ENCODE assay signal across 8 cellular contexts in genomic region chr5:139137703-139138102, GRCh38.
DNase-seq lines count a peak whose midpoint lies in the region; ATAC-seq, FAIRE-seq and TF ChIP-seq lines count a peak whose summit lies in the region.

No MANE protein-coding gene starts in this region.

- peak; percentile 18 for TF ChIP-seq CTCF in GM10266 (IDR thresholded peaks at IDR 0.05; ENCODE audit: control insufficient read depth, insufficient read depth, low read depth, missing control alignments)
- peak; percentile 61 for TF ChIP-seq CTCF in choroid plexus epithelial cell (conservative IDR thresholded peaks at IDR 0.05; ENCODE audit: low read depth, low read length)
- peak; percentile 44 for TF ChIP-seq CTCF in neural cell (IDR thresholded peaks at IDR 0.05; ENCODE audit: poor library complexity, severe bottlenecking)

- no peak for FAIRE-seq in GM12892 (lab: Jason Lieb, UNC)

- no peaks in the 10 kb centered on the region for H3K9me2 ChIP-seq in neural cell (ENCODE audit: insufficient read depth, low read length)

- H3K79me2 ChIP-seq in neural cell (replicated peaks; ENCODE audit: insufficient read depth, low read length) = no peaks in the 10 kb centered on the region

- no peaks in the 10 kb centered on the region for H3K9me3 ChIP-seq in neural cell (ENCODE audit: low read length)

- no peak for ATAC-seq in GM19395 (IDR thresholded peaks at IDR 0.05; ENCODE audit: unreplicated experiment)
- no peak for ATAC-seq in HG02759 (IDR thresholded peaks at IDR 0.05; ENCODE audit: unreplicated experiment)

- H3K9ac ChIP-seq in neural cell (ENCODE audit: low read length) = no peak overlapping the region

- H3K27ac ChIP-seq in neural cell (ENCODE audit: low read length) = no peak overlapping the region

- no peaks in the 10 kb centered on the region for H3F3A ChIP-seq in neural cell (ENCODE audit: insufficient read depth, low read length, poor library complexity, severe bottlenecking)

- no peak overlapping the region for H3K4me2 ChIP-seq in neural cell (ENCODE audit: low read length)

- no peak for TF ChIP-seq POLR2A in GM12892 (IDR thresholded peaks at IDR 0.05; ENCODE audit: low read depth, low read length)

- no peaks in the 10 kb centered on the region for H3K27me3 ChIP-seq in neural cell (ENCODE audit: insufficient read depth, low read depth, low read length)

- H4K20me1 ChIP-seq in neural cell (ENCODE audit: insufficient read depth) = no peaks in the 10 kb centered on the region

- TF ChIP-seq RAD21 in neural cell (conservative IDR thresholded peaks at IDR 0.05) = peak; percentile 50

- no peak overlapping the region for H2AFZ ChIP-seq in neural cell (ENCODE audit: low read depth, low read length)

- no peak for DNase-seq in GM10266 (ENCODE audit: extremely low spot score)
- peak; percentile 64 for DNase-seq in NCI-H2196 treated with DMSO at 0.1 percent for 48 hours (lab: John Stamatoyannopoulos, UW; ENCODE audit: unreplicated experiment)
- peak; percentile 72 for DNase-seq in choroid plexus epithelial cell (ENCODE audit: low read depth)
- no peak for DNase-seq in GM12892 (ENCODE audit: insufficient read length)
- no peak for DNase-seq in T1000 (lab: John Stamatoyannopoulos, UW)

- TF ChIP-seq EP300 in neural cell (conservative IDR thresholded peaks at IDR 0.05; ENCODE audit: poor library complexity, severe bottlenecking) = no peak

- H3K36me3 ChIP-seq in neural cell (ENCODE audit: insufficient read depth, low read length) = no peaks in the 10 kb centered on the region

- H3K4me3 ChIP-seq in choroid plexus epithelial cell (ENCODE audit: low read depth, low read length) = no peak overlapping the region
- H3K4me3 ChIP-seq in neural cell (ENCODE audit: low read length) = no peak overlapping the region

TF ChIP-seq in neural cell, 6 proteins besides CTCF, POLR2A, EP300 and RAD21:
- TF ChIP-seq SMC3 (conservative IDR thresholded peaks at IDR 0.05; ENCODE audit: poor library complexity) = peak; percentile 61
- no peak for TF ChIP-seq TAF1 (IDR thresholded peaks at IDR 0.05; ENCODE audit: low read depth)
- TF ChIP-seq, protein P1, sequence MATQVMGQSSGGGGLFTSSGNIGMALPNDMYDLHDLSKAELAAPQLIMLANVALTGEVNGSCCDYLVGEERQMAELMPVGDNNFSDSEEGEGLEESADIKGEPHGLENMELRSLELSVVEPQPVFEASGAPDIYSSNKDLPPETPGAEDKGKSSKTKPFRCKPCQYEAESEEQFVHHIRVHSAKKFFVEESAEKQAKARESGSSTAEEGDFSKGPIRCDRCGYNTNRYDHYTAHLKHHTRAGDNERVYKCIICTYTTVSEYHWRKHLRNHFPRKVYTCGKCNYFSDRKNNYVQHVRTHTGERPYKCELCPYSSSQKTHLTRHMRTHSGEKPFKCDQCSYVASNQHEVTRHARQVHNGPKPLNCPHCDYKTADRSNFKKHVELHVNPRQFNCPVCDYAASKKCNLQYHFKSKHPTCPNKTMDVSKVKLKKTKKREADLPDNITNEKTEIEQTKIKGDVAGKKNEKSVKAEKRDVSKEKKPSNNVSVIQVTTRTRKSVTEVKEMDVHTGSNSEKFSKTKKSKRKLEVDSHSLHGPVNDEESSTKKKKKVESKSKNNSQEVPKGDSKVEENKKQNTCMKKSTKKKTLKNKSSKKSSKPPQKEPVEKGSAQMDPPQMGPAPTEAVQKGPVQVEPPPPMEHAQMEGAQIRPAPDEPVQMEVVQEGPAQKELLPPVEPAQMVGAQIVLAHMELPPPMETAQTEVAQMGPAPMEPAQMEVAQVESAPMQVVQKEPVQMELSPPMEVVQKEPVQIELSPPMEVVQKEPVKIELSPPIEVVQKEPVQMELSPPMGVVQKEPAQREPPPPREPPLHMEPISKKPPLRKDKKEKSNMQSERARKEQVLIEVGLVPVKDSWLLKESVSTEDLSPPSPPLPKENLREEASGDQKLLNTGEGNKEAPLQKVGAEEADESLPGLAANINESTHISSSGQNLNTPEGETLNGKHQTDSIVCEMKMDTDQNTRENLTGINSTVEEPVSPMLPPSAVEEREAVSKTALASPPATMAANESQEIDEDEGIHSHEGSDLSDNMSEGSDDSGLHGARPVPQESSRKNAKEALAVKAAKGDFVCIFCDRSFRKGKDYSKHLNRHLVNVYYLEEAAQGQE (IDR thresholded peaks at IDR 0.05; ENCODE audit: borderline replicate concordance) = no peak

Comparison
In these comparisons a context has a peak if more than half of its experiments do, and no peak if none do; other contexts are left out.
1. DNase-seq: peak in NCI-H2196 treated with DMSO at 0.1 percent for 48 hours (single experiment) and choroid plexus epithelial cell (single experiment); none in GM10266 (single experiment), GM12892 (single experiment) and T1000 (single experiment).
2. Peak in every context shown above with its lines, with median percentiles within 50 percentile points of each other: CTCF ChIP-seq.